Comparison of ENCODE assay signal across 28 cellular contexts in the genomic region with DNA sequence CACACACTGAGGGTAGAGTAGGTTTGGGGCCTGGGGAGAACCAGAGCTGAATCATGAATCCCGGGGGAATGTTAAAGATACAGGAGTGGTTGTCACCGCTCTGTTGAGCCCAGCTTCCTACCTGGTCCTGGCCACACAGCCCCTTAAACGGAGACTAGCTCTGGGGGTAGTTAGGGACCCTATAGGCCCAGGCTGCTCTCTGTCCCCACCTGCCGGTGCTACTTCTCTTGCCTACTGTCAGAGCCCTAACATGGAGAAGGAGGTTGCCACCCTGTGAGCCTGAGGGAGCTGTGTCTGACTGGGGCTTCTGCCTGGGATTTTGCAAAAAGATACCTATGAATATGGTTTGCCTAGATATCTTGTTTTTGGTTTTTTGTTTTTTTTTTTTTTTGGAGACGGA. TPM values are rescaled to one million over a fixed set of nuclear protein-coding genes. Genes with fewer than 3 reads are reported as not detected.
A peak's percentile ranks its signal among the peaks of the same experiment; 100 is the strongest.
DNase-seq lines count a peak whose midpoint lies in the region; ATAC-seq lines count a peak whose summit lies in the region.
"Had no signal": no experiment of that assay in that cellular context is flagged by ENCODE, and none has a peak within 500 bp of the region (broad histone marks: within the 10 kb centered on the region; RNA-seq: fewer than 3 reads in every experiment).

No MANE protein-coding gene starts in this region.

- DNase-seq in activated naive CD4-positive, alpha-beta T cell treated with anti-CD3 and anti-CD28 coated beads for 36 hours: peak; percentile 19
- no peak for DNase-seq in activated naive CD4-positive, alpha-beta T cell treated with anti-CD3 and anti-CD28 coated beads, Interleukin-2, amount 10 ng/mL, durations not matched to agents 7 days and 5 days
- DNase-seq in NCI-H69 (lab: John Stamatoyannopoulos, UW): peak; percentile 18
- DNase-seq in iPS-NIHi11 (ENCODE audit: low spot score): peak; percentile 26
- DNase-seq in hepatic stellate cell (ENCODE audit: low spot score): no peak
- no peak for DNase-seq in MV-4-11 (lab: John Stamatoyannopoulos, UW)
- DNase-seq: activated CD4-positive, CD25-positive, alpha-beta regulatory T cell treated with anti-CD3 and anti-CD28 coated beads, Interleukin-2, amount 50 U/mL, for 72 hours; activated naive CD4-positive, alpha-beta T cell; activated T-cell treated with anti-CD3 and anti-CD28 coated beads, Interleukin-2, amount 50 U/mL, for 4 hours; amygdala; CD4-positive, alpha-beta T cell; DMS153; esophagus squamous epithelium; GDM1; GOT3; mucosa of descending colon; NCI-H1048; NCI-H1930; NCI-H345; pancreas; Peyer's patch; stimulated activated CD4-positive, alpha-beta T cell treated with anti-CD3 and anti-CD28 coated beads, Interleukin-12 subunit alpha, Interleukin-12 subunit beta, amount 100 ng/mL, for 4 hours; stimulated activated CD4-positive, alpha-beta T cell treated with anti-CD3 and anti-CD28 coated beads, Interleukin-4, amount 100 ng/mL, for 4 hours; stimulated activated naive CD4-positive, alpha-beta T cell; T-cell had no signal

- no peak overlapping the region for H3K27ac Mint-ChIP-seq in activated naive CD4-positive, alpha-beta T cell treated with anti-CD3 and anti-CD28 coated beads for 36 hours
- H3K27ac Mint-ChIP-seq in activated naive CD4-positive, alpha-beta T cell treated with anti-CD3 and anti-CD28 coated beads, Interleukin-2, amount 10 ng/mL, durations not matched to agents 7 days and 5 days: no peak overlapping the region
- H3K27ac Mint-ChIP-seq: CD4-positive, alpha-beta T cell; nephron; T-cell had no signal

- CTCF ChIA-PET in activated naive CD4-positive, alpha-beta T cell treated with anti-CD3 and anti-CD28 coated beads for 36 hours (lab: Charles Lee): interaction anchor here (0.7 to 1.6 kb wide), 4 partner anchors 10 to 956 kb away, joined by 3 to 5 read pairs (median 4); no protein-coding TSS in a partner anchor
- CTCF ChIA-PET in activated naive CD4-positive, alpha-beta T cell treated with anti-CD3 and anti-CD28 coated beads, Interleukin-2, amount 10 ng/mL, durations not matched to agents 7 days and 5 days (lab: Charles Lee): interaction anchor here (0.6 kb wide), 1 partner anchor 909 kb away, joined by 5 read pairs; no protein-coding TSS in a partner anchor

- H3K27me3 Mint-ChIP-seq in activated naive CD4-positive, alpha-beta T cell treated with anti-CD3 and anti-CD28 coated beads for 36 hours (ENCODE audit: low read depth): peaks cover 2% of the 10 kb centered on the region
- H3K27me3 Mint-ChIP-seq in activated naive CD4-positive, alpha-beta T cell treated with anti-CD3 and anti-CD28 coated beads, Interleukin-2, amount 10 ng/mL, durations not matched to agents 7 days and 5 days: peaks cover under 1% of the 10 kb centered on the region

- H3K36me3 Mint-ChIP-seq in activated naive CD4-positive, alpha-beta T cell treated with anti-CD3 and anti-CD28 coated beads for 36 hours (ENCODE audit: low read depth): peaks cover 2% of the 10 kb centered on the region
- H3K36me3 Mint-ChIP-seq in activated naive CD4-positive, alpha-beta T cell treated with anti-CD3 and anti-CD28 coated beads, Interleukin-2, amount 10 ng/mL, durations not matched to agents 7 days and 5 days: peaks cover 2% of the 10 kb centered on the region
- H3K36me3 Mint-ChIP-seq: T-cell had no signal

- intact Hi-C loops in activated naive CD4-positive, alpha-beta T cell treated with anti-CD3 and anti-CD28 coated beads for 36 hours (cut with micrococcal nuclease): no loop called here

- peaks cover 2% of the 10 kb centered on the region for H3K4me1 Mint-ChIP-seq in activated naive CD4-positive, alpha-beta T cell treated with anti-CD3 and anti-CD28 coated beads for 36 hours (ENCODE audit: low read depth)
- peaks cover 3% of the 10 kb centered on the region for H3K4me1 Mint-ChIP-seq in activated naive CD4-positive, alpha-beta T cell treated with anti-CD3 and anti-CD28 coated beads, Interleukin-2, amount 10 ng/mL, durations not matched to agents 7 days and 5 days

- ATAC-seq in GM18867 (IDR thresholded peaks at IDR 0.05; ENCODE audit: unreplicated experiment): no peak
- ATAC-seq: activated T-cell treated with anti-CD3 and anti-CD28 coated beads, Interleukin-2, amount 50 U/mL, for 4 hours; mucosa of descending colon; pancreas; T-cell had no signal

- H3K9me3 Mint-ChIP-seq in activated naive CD4-positive, alpha-beta T cell treated with anti-CD3 and anti-CD28 coated beads for 36 hours: no peaks in the 10 kb centered on the region
- H3K9me3 Mint-ChIP-seq in activated naive CD4-positive, alpha-beta T cell treated with anti-CD3 and anti-CD28 coated beads, Interleukin-2, amount 10 ng/mL, durations not matched to agents 7 days and 5 days: peaks cover 6% of the 10 kb centered on the region
- H3K9me3 Mint-ChIP-seq: CD4-positive, alpha-beta T cell had no signal

- no peak overlapping the region for H3K4me3 Mint-ChIP-seq in activated naive CD4-positive, alpha-beta T cell treated with anti-CD3 and anti-CD28 coated beads for 36 hours
- no peak overlapping the region for H3K4me3 Mint-ChIP-seq in activated naive CD4-positive, alpha-beta T cell treated with anti-CD3 and anti-CD28 coated beads, Interleukin-2, amount 10 ng/mL, durations not matched to agents 7 days and 5 days
- H3K4me3 Mint-ChIP-seq: activated T-cell treated with anti-CD3 and anti-CD28 coated beads, Interleukin-2, amount 50 U/mL, for 4 hours; CD4-positive, alpha-beta T cell; nephron; T-cell had no signal

RNA-seq across cellular contexts. Expression of a gene that starts 36.6 kb away (rescaled TPM):
- total RNA-seq in activated naive CD4-positive, alpha-beta T cell treated with anti-CD3 and anti-CD28 coated beads for 36 hours: 10 to 100 TPM; 10.2 TPM
- total RNA-seq: HT1080 had no signal

Comparison
In these comparisons a context has a peak if more than half of its experiments do, and no peak if none do; other contexts are left out.
1. DNase-seq: peak in activated naive CD4-positive, alpha-beta T cell treated with anti-CD3 and anti-CD28 coated beads for 36 hours (single experiment), NCI-H69 (single experiment) and iPS-NIHi11 (single experiment); none in activated naive CD4-positive, alpha-beta T cell treated with anti-CD3 and anti-CD28 coated beads, Interleukin-2, amount 10 ng/mL, durations not matched to agents 7 days and 5 days (single experiment), hepatic stellate cell (single experiment) and MV-4-11 (single experiment).